ENCODE assay signal across 8 cellular contexts in genomic region chr10:11875499-11876281, GRCh38. TPM values are rescaled to one million over a fixed set of nuclear protein-coding genes. Genes with fewer than 3 reads are reported as not detected.
A peak's percentile ranks its signal among the peaks of the same experiment; 100 is the strongest.
DNase-seq lines count a peak whose midpoint lies in the region; ATAC-seq and TF ChIP-seq lines count a peak whose summit lies in the region.

No MANE protein-coding gene starts in this region.

- DNase-seq in HUDEP-2 (lab: John Stamatoyannopoulos, UW; ENCODE audit: unreplicated experiment in 76 of 76) (peak in 74 of 76 experiments; percentile 22 to 92 (median 82)), choroid plexus epithelial cell (ENCODE audit: low read depth) (peak; percentile 82), left lung (peak; percentile 86 to 92), type B pancreatic cell (ENCODE audit: extremely low spot score, unreplicated experiment) (no peak), WERI-Rb-1 (no peak), GM20000 (ENCODE audit: low spot score) (no peak)
- no peak for DNase-seq in stimulated activated CD4-positive, alpha-beta T cell treated with anti-CD3 and anti-CD28 coated beads, Interleukin-4, amount 100 ng/mL, for 24 hours
- DNase-seq in stimulated activated CD4-positive, alpha-beta T cell treated with anti-CD3 and anti-CD28 coated beads, Interleukin-1b, Interleukin-23, amount 100 ng/mL, for 48 hours = no peak

- H3K9me3 ChIP-seq in left lung (no peaks in the 10 kb centered on the region), WERI-Rb-1 (ENCODE audit: severe bottlenecking) (no peaks in the 10 kb centered on the region)

- peak; percentile 91 for ATAC-seq in left lung

- H3K4me1 ChIP-seq in left lung = peaks cover 15 to 25% of the 10 kb centered on the region in 2 donors

- no peaks in the 10 kb centered on the region for H3K9me3 Mint-ChIP-seq in type B pancreatic cell

- TF ChIP-seq CTCF in choroid plexus epithelial cell (conservative IDR thresholded peaks at IDR 0.05; ENCODE audit: low read depth, low read length) (no peak), left lung (IDR thresholded peaks at IDR 0.05) (no peak), type B pancreatic cell (conservative IDR thresholded peaks at IDR 0.05) (no peak), WERI-Rb-1 (IDR thresholded peaks at IDR 0.05; ENCODE audit: low read depth, low read length) (no peak), GM20000 (IDR thresholded peaks at IDR 0.05; ENCODE audit: extremely low read depth, missing control alignments) (no peak)

- H3K27me3 ChIP-seq in left lung = no peaks in the 10 kb centered on the region
- H3K27me3 ChIP-seq in WERI-Rb-1 (ENCODE audit: insufficient read depth, low read depth, severe bottlenecking) = no peaks in the 10 kb centered on the region

- H3K4me3 Mint-ChIP-seq in type B pancreatic cell = peak overlapping the region; percentile 82

- no peaks in the 10 kb centered on the region for H3K36me3 Mint-ChIP-seq in type B pancreatic cell

- H3K4me1 Mint-ChIP-seq in type B pancreatic cell (ENCODE audit: unreplicated experiment) = peaks cover 48% of the 10 kb centered on the region

- H3K27me3 Mint-ChIP-seq in type B pancreatic cell = no peaks in the 10 kb centered on the region

- H3K27ac Mint-ChIP-seq in type B pancreatic cell = peak overlapping the region; percentile 100

- H3K36me3 ChIP-seq in left lung = no peaks in the 10 kb centered on the region
- no peaks in the 10 kb centered on the region for H3K36me3 ChIP-seq in WERI-Rb-1

- H3K4me3 ChIP-seq in choroid plexus epithelial cell (ENCODE audit: low read depth, low read length) (no peak overlapping the region), left lung (no peak overlapping the region), WERI-Rb-1 (ENCODE audit: low read depth, low read length) (no peak overlapping the region)

- H3K27ac ChIP-seq in left lung = peak overlapping the region; percentile 80 to 83
- H3K27ac ChIP-seq in WERI-Rb-1 = no peak overlapping the region

- intact Hi-C loops in left lung (cut with DNase I) = no loop called here

RNA-seq across cellular contexts. Expression of gene PROSER2, which starts 52.5 kb away (rescaled TPM):
- total RNA-seq in left lung (10 to 100 TPM; 12.8 to 14.8 TPM), type B pancreatic cell (ENCODE audit: low replicate concordance) (6.7 and 12.6 TPM in 2 replicates)

Comparison
In these comparisons a context has a peak if more than half of its experiments do, and no peak if none do; other contexts are left out.
1. DNase-seq: peak in HUDEP-2 (74 of 76), choroid plexus epithelial cell (single experiment) and left lung (2 of 2); none in type B pancreatic cell (single experiment), stimulated activated CD4-positive, alpha-beta T cell treated with anti-CD3 and anti-CD28 coated beads, Interleukin-4, amount 100 ng/mL, for 24 hours (single experiment), WERI-Rb-1 (single experiment), stimulated activated CD4-positive, alpha-beta T cell treated with anti-CD3 and anti-CD28 coated beads, Interleukin-1b, Interleukin-23, amount 100 ng/mL, for 48 hours (single experiment) and GM20000 (single experiment).